Comparison of ENCODE assay signal across 11 cellular contexts in the genomic region with DNA sequence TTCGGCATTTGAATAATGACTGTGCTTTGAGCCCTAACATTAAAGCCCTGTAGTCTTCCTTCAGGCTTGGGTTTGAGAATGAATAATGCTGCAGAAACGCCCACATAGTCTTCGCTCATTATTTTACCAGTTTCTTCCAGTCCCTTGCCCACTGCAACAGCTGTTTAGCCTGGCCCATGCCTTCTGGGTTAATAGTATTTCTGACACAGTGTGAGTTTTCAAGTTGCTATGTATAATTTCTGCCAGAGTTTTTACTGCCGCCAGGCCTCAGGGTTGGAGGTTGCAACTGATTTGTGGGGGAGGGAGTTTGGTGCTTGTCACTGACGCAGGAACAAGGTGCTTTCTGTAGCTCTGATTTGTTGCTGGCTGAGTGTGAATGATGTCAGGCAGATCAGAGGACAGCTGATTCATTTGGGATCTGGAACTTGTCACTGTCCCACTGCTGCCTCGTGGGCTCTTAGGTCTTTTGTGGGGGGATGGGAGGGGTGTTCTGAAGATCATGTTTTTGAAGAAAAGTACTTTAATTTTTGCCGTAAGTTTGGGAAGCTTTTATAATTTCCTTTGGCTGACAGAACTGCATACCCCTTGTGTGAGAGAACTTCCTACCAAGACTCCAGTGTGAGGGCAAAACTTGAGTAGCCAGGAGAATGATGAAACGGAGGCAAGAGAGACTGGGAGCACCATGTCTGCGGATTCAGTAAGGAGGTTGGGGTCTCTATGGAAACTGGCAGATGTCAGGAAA.
DNase-seq lines count a peak whose midpoint lies in the region; ATAC-seq lines count a peak whose summit lies in the region.
"Had no signal": no experiment of that assay in that cellular context is flagged by ENCODE, and none has a peak within 500 bp of the region (broad histone marks: within the 10 kb centered on the region; RNA-seq: fewer than 3 reads in every experiment).

No MANE protein-coding gene starts in this region.

- H3K4me1 ChIP-seq in GM23248 (ENCODE audit: insufficient read depth), result peaks cover 26% of the 10 kb centered on the region

- peak overlapping the region; percentile 67 for H3K4me3 ChIP-seq in GM23248
- peak overlapping the region; percentile 13 for H3K4me3 ChIP-seq in skeletal muscle cell (ENCODE audit: low read depth, low read length)
- H3K4me3 ChIP-seq: skin epidermis had no signal

- in situ Hi-C loops in GM23248 (cut with MboI), result no loop called here

- no peaks in the 10 kb centered on the region for H3K27me3 Mint-ChIP-seq in T-helper 2 cell treated with Interferon-gamma antibody and Interleukin-4, amounts not matched to agents 5 μg/mL and 100 μg/mL, for 36 hours (ENCODE audit: low read depth)
- H3K27me3 Mint-ChIP-seq: activated naive CD8-positive, alpha-beta T cell treated with anti-CD3 and anti-CD28 coated beads, Interleukin-2, amount 10 ng/mL, durations not matched to agents 7 days and 5 days had no signal

- H3K9me3 ChIP-seq in GM23248 (ENCODE audit: low read depth), result no peaks in the 10 kb centered on the region

- no peaks in the 10 kb centered on the region for H3K36me3 Mint-ChIP-seq in T-helper 2 cell treated with Interferon-gamma antibody and Interleukin-4, amounts not matched to agents 5 μg/mL and 100 μg/mL, for 36 hours (ENCODE audit: low read depth)
- H3K36me3 Mint-ChIP-seq: activated naive CD8-positive, alpha-beta T cell treated with anti-CD3 and anti-CD28 coated beads, Interleukin-2, amount 10 ng/mL, durations not matched to agents 7 days and 5 days had no signal

- peak overlapping the region; percentile 99 for H3K27ac ChIP-seq in GM23248

- intact Hi-C loops in cardiac septum (cut with DNase I), result loop anchor here (1.0 to 5.0 kb wide), 3 partner anchors 9 to 219 kb away; a partner anchor contains a TSS

- peak overlapping the region; percentile 48 for H2AFZ ChIP-seq in GM23248

- H3K9me3 Mint-ChIP-seq in T-helper 2 cell treated with Interferon-gamma antibody and Interleukin-4, amounts not matched to agents 5 μg/mL and 100 μg/mL, for 36 hours, result no peaks in the 10 kb centered on the region
- H3K9me3 Mint-ChIP-seq: activated naive CD8-positive, alpha-beta T cell treated with anti-CD3 and anti-CD28 coated beads, Interleukin-2, amount 10 ng/mL, durations not matched to agents 7 days and 5 days had no signal

- no peaks in the 10 kb centered on the region for H3K9me2 ChIP-seq in GM23248 (ENCODE audit: insufficient read depth)

- H3K9ac ChIP-seq in GM23248, result peak overlapping the region; percentile 86

- H3F3A ChIP-seq in GM23248 (ENCODE audit: insufficient read depth), result peaks cover 25% of the 10 kb centered on the region

- H3K36me3 ChIP-seq in GM23248 (ENCODE audit: low read depth), result no peaks in the 10 kb centered on the region

- ATAC-seq in GM21717 (IDR thresholded peaks at IDR 0.05; ENCODE audit: unreplicated experiment) (no peak), GM21515 (IDR thresholded peaks at IDR 0.05; ENCODE audit: unreplicated experiment) (no peak)

- DNase-seq in GM23248 (peak; percentile 98), cardiac septum (ENCODE audit: low spot score) (peak; percentile 77), skeletal muscle cell (ENCODE audit: low read depth) (peak; percentile 98), cerebellum (ENCODE audit: low spot score) (no peak), cerebellar cortex (ENCODE audit: low spot score) (no peak)
- DNase-seq in T-helper 2 cell treated with Interferon-gamma antibody and Interleukin-4, amounts not matched to agents 5 μg/mL and 100 μg/mL, for 36 hours (ENCODE audit: low spot score), result peak; percentile 5
- DNase-seq: activated naive CD8-positive, alpha-beta T cell treated with anti-CD3 and anti-CD28 coated beads, Interleukin-2, amount 10 ng/mL, durations not matched to agents 7 days and 5 days; NCI-H2107 had no signal

- no peak overlapping the region for H3K4me3 Mint-ChIP-seq in T-helper 2 cell treated with Interferon-gamma antibody and Interleukin-4, amounts not matched to agents 5 μg/mL and 100 μg/mL, for 36 hours
- H3K4me3 Mint-ChIP-seq: activated naive CD8-positive, alpha-beta T cell treated with anti-CD3 and anti-CD28 coated beads, Interleukin-2, amount 10 ng/mL, durations not matched to agents 7 days and 5 days had no signal

- H3K4me1 Mint-ChIP-seq in T-helper 2 cell treated with Interferon-gamma antibody and Interleukin-4, amounts not matched to agents 5 μg/mL and 100 μg/mL, for 36 hours (ENCODE audit: low read depth), result no peaks in the 10 kb centered on the region
- H3K4me1 Mint-ChIP-seq: activated naive CD8-positive, alpha-beta T cell treated with anti-CD3 and anti-CD28 coated beads, Interleukin-2, amount 10 ng/mL, durations not matched to agents 7 days and 5 days had no signal

- no peaks in the 10 kb centered on the region for H4K20me1 ChIP-seq in GM23248 (ENCODE audit: insufficient read depth)

- no peaks in the 10 kb centered on the region for H3K27me3 ChIP-seq in GM23248 (replicated peaks; ENCODE audit: insufficient read depth)

- 3 to 6% methylated on average over 9 of the region's 9 CpGs for WGBS in GM23248 (ENCODE audit: low coverage in 1 of 2, low lambda C conversion rate in 2 of 2, missing lambda C conversion rate in 2 of 2), 2 experiments

- H3K27ac Mint-ChIP-seq in T-helper 2 cell treated with Interferon-gamma antibody and Interleukin-4, amounts not matched to agents 5 μg/mL and 100 μg/mL, for 36 hours, result no peak overlapping the region
- H3K27ac Mint-ChIP-seq: activated naive CD8-positive, alpha-beta T cell treated with anti-CD3 and anti-CD28 coated beads, Interleukin-2, amount 10 ng/mL, durations not matched to agents 7 days and 5 days had no signal

- H3K79me2 ChIP-seq in GM23248 (ENCODE audit: insufficient read depth), result peaks cover 59% of the 10 kb centered on the region

- peak overlapping the region; percentile 85 for H3K4me2 ChIP-seq in GM23248 (ENCODE audit: unreplicated experiment)

Comparison
In these comparisons a context has a peak if more than half of its experiments do, and no peak if none do; other contexts are left out.
1. DNase-seq: peak in GM23248 (single experiment), T-helper 2 cell treated with Interferon-gamma antibody and Interleukin-4, amounts not matched to agents 5 μg/mL and 100 μg/mL, for 36 hours (single experiment), cardiac septum (single experiment) and skeletal muscle cell (single experiment); none in cerebellum (single experiment) and cerebellar cortex (single experiment).